Comparison of ENCODE assay signal across 12 cellular contexts in the genomic region with DNA sequence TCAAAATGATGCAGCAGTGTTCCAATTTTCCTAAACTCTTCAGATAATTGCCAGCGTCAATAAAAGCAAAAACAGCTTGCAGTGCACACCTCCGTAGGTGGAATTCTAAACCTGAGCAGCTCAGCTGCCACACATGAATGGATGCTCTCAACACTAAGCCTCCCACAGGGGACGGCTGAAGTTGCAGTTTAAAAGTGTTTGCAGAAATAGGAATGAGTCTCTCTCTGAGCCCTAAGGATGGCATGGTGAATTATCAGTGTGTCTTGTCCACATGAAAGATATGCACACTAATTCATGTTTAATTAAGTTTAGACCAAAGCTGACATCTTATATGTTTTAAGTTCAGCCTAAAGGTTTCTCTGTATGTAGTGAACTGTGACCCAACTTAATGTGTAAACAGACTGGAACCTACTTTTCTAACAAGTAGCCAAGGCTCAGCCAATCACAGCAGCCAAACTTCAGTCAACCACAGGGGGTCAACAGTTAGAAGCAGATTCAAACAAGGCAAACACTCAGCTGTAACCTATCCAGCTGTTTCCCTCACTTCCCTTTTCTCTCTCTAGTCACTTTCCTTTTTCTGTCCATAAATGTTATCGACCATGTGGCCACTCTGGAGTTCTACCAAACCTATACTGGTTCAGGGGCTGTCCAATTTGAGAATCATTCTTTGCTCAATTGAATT. TPM values are rescaled to one million over a fixed set of nuclear protein-coding genes. Genes with fewer than 3 reads are reported as not detected.
A peak's percentile ranks its signal among the peaks of the same experiment; 100 is the strongest.
DNase-seq lines count a peak whose midpoint lies in the region; ATAC-seq and TF ChIP-seq lines count a peak whose summit lies in the region.
"Had no signal": no experiment of that assay in that cellular context is flagged by ENCODE, and none has a peak within 500 bp of the region (broad histone marks: within the 10 kb centered on the region; RNA-seq: fewer than 3 reads in every experiment).

No MANE protein-coding gene starts in this region.

- H3K9me3 ChIP-seq in left lung (no peaks in the 10 kb centered on the region), SJCRH30 (replicated peaks) (no peaks in the 10 kb centered on the region)

- no peaks in the 10 kb centered on the region for H3K36me3 ChIP-seq in left lung
- H3K36me3 ChIP-seq in SJCRH30 = no peaks in the 10 kb centered on the region

- H3K27me3 ChIP-seq in left lung (no peaks in the 10 kb centered on the region), SJCRH30 (no peaks in the 10 kb centered on the region)

- peak; percentile 35 for DNase-seq in DMS153 treated with DMSO at 0.1 percent for 48 hours (lab: John Stamatoyannopoulos, UW; ENCODE audit: unreplicated experiment)
- DNase-seq in LNCaP clone FGC (ENCODE audit: low read depth) = peak; percentile 48
- DNase-seq in NCI-H774 (lab: John Stamatoyannopoulos, UW) = peak; percentile 19
- DNase-seq in kidney glomerular epithelial cell (lab: John Stamatoyannopoulos, UW) = peak; percentile 57
- no peak for DNase-seq in left lung
- DNase-seq in SJCRH30 = no peak
- DNase-seq in GM03348 (ENCODE audit: low spot score) = no peak
- DNase-seq: activated T-cell treated with anti-CD3 and anti-CD28 coated beads, Interleukin-2, amount 50 U/mL, for 24 hours; HFFc6; MM.1S had no signal

- TF ChIP-seq CTCF in LNCaP clone FGC (IDR thresholded peaks at IDR 0.05; ENCODE audit: control insufficient read depth, extremely low read depth, insufficient read depth) (no peak), left lung (IDR thresholded peaks at IDR 0.05) (no peak)

- H3K4me3 ChIP-seq in LNCaP clone FGC (ENCODE audit: low read depth, low read length) = no peak overlapping the region
- no peak overlapping the region for H3K4me3 ChIP-seq in left lung
- H3K4me3 ChIP-seq in SJCRH30 = no peak overlapping the region

- H3K27ac ChIP-seq in left lung = no peak overlapping the region
- no peak overlapping the region for H3K27ac ChIP-seq in SJCRH30
- H3K27ac ChIP-seq: RWPE1 had no signal

- ATAC-seq in HG03342 (IDR thresholded peaks at IDR 0.05; ENCODE audit: unreplicated experiment) = no peak
- no peak for ATAC-seq in left lung

- H3K4me1 ChIP-seq in left lung (peaks cover 0 to 4% of the 10 kb centered on the region in 2 donors), SJCRH30 (no peaks in the 10 kb centered on the region)

- intact Hi-C loops in left lung (cut with DNase I) = no loop called here

RNA-seq across cellular contexts. Expression of a gene that starts 38.1 kb away (rescaled TPM):
- 1 to 10 TPM; 3.0 to 6.9 TPM for total RNA-seq in left lung
- 0.38 and 0.43 TPM in 2 replicates for total RNA-seq in SJCRH30 (2014; rRNA removed; shearing (Covaris generic))
- total RNA-seq: HFFc6 had no signal

Comparison
In these comparisons a context has a peak if more than half of its experiments do, and no peak if none do; other contexts are left out.
1. DNase-seq: peak in DMS153 treated with DMSO at 0.1 percent for 48 hours (single experiment), LNCaP clone FGC (single experiment), NCI-H774 (single experiment) and kidney glomerular epithelial cell (single experiment); none in left lung (0 of 2), SJCRH30 (0 of 2) and GM03348 (single experiment).